ENCODE assay signal across 24 cellular contexts in the genomic region with DNA sequence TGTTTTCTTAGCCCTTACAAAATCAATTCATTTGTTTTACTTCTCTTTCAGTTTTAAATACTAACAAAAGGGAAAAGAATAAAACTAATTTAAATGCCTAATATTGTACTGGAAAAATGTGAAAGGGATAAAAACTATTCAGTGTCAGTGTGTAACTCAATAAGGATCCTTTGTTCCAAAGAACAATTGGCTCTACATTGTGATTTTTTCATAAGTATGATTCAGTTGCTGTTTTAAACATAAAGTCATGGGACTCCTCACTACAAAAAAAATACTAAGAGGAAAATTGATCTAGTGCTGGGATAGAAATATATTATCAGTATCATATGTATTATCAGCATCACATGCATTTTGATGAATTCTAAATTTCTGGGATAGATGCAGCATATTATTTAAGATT.
"Had no signal": no experiment of that assay in that cellular context is flagged by ENCODE, and none has a peak within 500 bp of the region (broad histone marks: within the 10 kb centered on the region; RNA-seq: fewer than 3 reads in every experiment).

No MANE protein-coding gene starts in this region.

- H3K4me1 ChIP-seq: esophagus muscularis mucosa, left lung, parathyroid adenoma, right lobe of liver, stomach, upper lobe of left lung had no signal

- H3K4me1 Mint-ChIP-seq: activated naive CD4-positive, alpha-beta T cell treated with anti-CD3 and anti-CD28 coated beads, Interleukin-2, amount 50 U/mL, for 24 hours; brain; mesothelial cell of epicardium; nephron progenitor cell; stimulated activated memory B cell treated with anti-CD40 and anti-IgM and Interleukin-4, amounts not matched to agents 10 μg/mL and 1 μg/mL and 100 μg/mL, for 72 hours; T-cell had no signal

- ATAC-seq: activated CD8-positive, alpha-beta T cell treated with anti-CD3 and anti-CD28 coated beads, Interleukin-2, amount 10 ng/mL, durations not matched to agents 7 days and 5 days; left lung; right lobe of liver; stimulated activated memory B cell treated with anti-CD40 and anti-IgM and Interleukin-4, amounts not matched to agents 10 μg/mL and 1 μg/mL and 100 μg/mL, for 72 hours; T-cell had no signal

- H3K4me3 ChIP-seq: esophagus muscularis mucosa, left lung, lung, right lobe of liver, skin epidermis, stomach, thoracic aorta, upper lobe of left lung had no signal

- H3K36me3 Mint-ChIP-seq: activated naive CD4-positive, alpha-beta T cell treated with anti-CD3 and anti-CD28 coated beads, Interleukin-2, amount 50 U/mL, for 24 hours; brain; mesothelial cell of epicardium; stimulated activated memory B cell treated with anti-CD40 and anti-IgM and Interleukin-4, amounts not matched to agents 10 μg/mL and 1 μg/mL and 100 μg/mL, for 72 hours; T-cell had no signal

- H3K36me3 ChIP-seq: esophagus muscularis mucosa, left lung, right lobe of liver, stomach, thoracic aorta, upper lobe of left lung had no signal

- H3K27me3 ChIP-seq: esophagus muscularis mucosa, left lung, right lobe of liver, stomach, upper lobe of left lung had no signal

- DNase-seq: activated CD4-positive, alpha-beta T cell treated with anti-CD3 and anti-CD28 coated beads for 1 hour; activated CD4-positive, alpha-beta T cell treated with anti-CD3 and anti-CD28 coated beads, Interleukin-2, amount 50 U/mL, for 1 hour; activated CD8-positive, alpha-beta T cell treated with anti-CD3 and anti-CD28 coated beads, Interleukin-2, amount 10 ng/mL, durations not matched to agents 7 days and 5 days; activated gamma-delta T cell treated with Interleukin-2 at 50 U/mL for 16 hours; aorta; central memory CD4-positive, alpha-beta T cell; left lung; nephron progenitor cell; nucleus accumbens; right lobe of liver; stimulated activated CD4-positive, alpha-beta T cell treated with anti-CD3 and anti-CD28 coated beads, Interleukin-2, amount 100 ng/mL, for 24 hours; stomach; T-cell; T-helper 9 cell; upper lobe of left lung had no signal

- H3K27me3 Mint-ChIP-seq: activated naive CD4-positive, alpha-beta T cell treated with anti-CD3 and anti-CD28 coated beads, Interleukin-2, amount 50 U/mL, for 24 hours; stimulated activated memory B cell treated with anti-CD40 and anti-IgM and Interleukin-4, amounts not matched to agents 10 μg/mL and 1 μg/mL and 100 μg/mL, for 72 hours; T-cell had no signal

- H3K9me3 ChIP-seq: esophagus muscularis mucosa, left lung, right lobe of liver, stomach, thoracic aorta, upper lobe of left lung had no signal

- H3K27ac Mint-ChIP-seq: activated CD8-positive, alpha-beta T cell treated with anti-CD3 and anti-CD28 coated beads, Interleukin-2, amount 10 ng/mL, durations not matched to agents 7 days and 5 days; activated naive CD4-positive, alpha-beta T cell treated with anti-CD3 and anti-CD28 coated beads, Interleukin-2, amount 50 U/mL, for 24 hours; brain; mesothelial cell of epicardium; nephron progenitor cell; stimulated activated memory B cell treated with anti-CD40 and anti-IgM and Interleukin-4, amounts not matched to agents 10 μg/mL and 1 μg/mL and 100 μg/mL, for 72 hours; T-cell had no signal

- H3K27ac ChIP-seq: esophagus muscularis mucosa, left lung, parathyroid adenoma, right lobe of liver, skin epidermis, stomach, thoracic aorta, upper lobe of left lung had no signal

- H3K4me3 Mint-ChIP-seq: activated CD8-positive, alpha-beta T cell treated with anti-CD3 and anti-CD28 coated beads, Interleukin-2, amount 10 ng/mL, durations not matched to agents 7 days and 5 days; activated naive CD4-positive, alpha-beta T cell treated with anti-CD3 and anti-CD28 coated beads, Interleukin-2, amount 50 U/mL, for 24 hours; brain; mesothelial cell of epicardium; nephron progenitor cell; stimulated activated memory B cell treated with anti-CD40 and anti-IgM and Interleukin-4, amounts not matched to agents 10 μg/mL and 1 μg/mL and 100 μg/mL, for 72 hours; T-cell had no signal
